16 cellular contexts compared by ENCODE assay signal in the genomic region with DNA sequence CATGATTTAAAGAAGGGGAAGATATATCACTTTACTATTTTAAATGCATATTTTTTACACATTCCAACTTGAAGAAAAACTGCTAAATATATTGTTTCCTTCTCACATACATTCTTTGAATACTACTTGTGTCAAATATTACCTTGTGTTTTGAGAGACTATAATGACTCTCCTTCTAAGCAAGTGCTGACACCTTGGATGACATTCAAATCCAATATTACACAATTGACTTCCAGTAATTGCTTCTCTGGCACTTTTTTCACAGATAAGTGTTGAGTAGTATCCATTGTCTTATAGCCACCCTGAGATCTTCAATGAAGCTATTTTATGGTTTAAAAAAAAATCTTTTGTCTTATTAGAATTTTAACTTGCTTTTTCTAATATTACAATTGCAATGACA.
"Had no signal": no experiment of that assay in that cellular context is flagged by ENCODE, and none has a peak within 500 bp of the region (broad histone marks: within the 10 kb centered on the region; RNA-seq: fewer than 3 reads in every experiment).

No MANE protein-coding gene starts in this region.

- H3K36me3 ChIP-seq: neural progenitor cell, prostate gland, right atrium auricular region, thoracic aorta, upper lobe of left lung had no signal

- DNase-seq: activated gamma-delta T cell treated with Interleukin-2 at 50 U/mL for 16 hours; activated naive CD8-positive, alpha-beta T cell treated with anti-CD3 and anti-CD28 coated beads, Interleukin-2, amount 10 ng/mL, durations not matched to agents 7 days and 5 days; body of pancreas; caudate nucleus; dorsolateral prefrontal cortex; hypothalamus; midbrain; stimulated activated CD4-positive, alpha-beta T cell treated with anti-CD3 and anti-CD28 coated beads, Interleukin-4, amount 100 ng/mL, for 1 hour; T1000; upper lobe of left lung had no signal

- H3K4me3 ChIP-seq: body of pancreas, dorsolateral prefrontal cortex, neural progenitor cell, prostate gland, right atrium auricular region, skin epidermis, thoracic aorta, upper lobe of left lung had no signal

- H3K4me3 Mint-ChIP-seq: activated naive CD8-positive, alpha-beta T cell treated with anti-CD3 and anti-CD28 coated beads, Interleukin-2, amount 10 ng/mL, durations not matched to agents 7 days and 5 days; neural progenitor cell had no signal

- H3K36me3 Mint-ChIP-seq: activated naive CD8-positive, alpha-beta T cell treated with anti-CD3 and anti-CD28 coated beads, Interleukin-2, amount 10 ng/mL, durations not matched to agents 7 days and 5 days; neural progenitor cell; stimulated activated effector memory CD8-positive, alpha-beta T cell treated with anti-CD3 and anti-CD28 coated beads, Interleukin-12 subunit alpha, Interleukin-12 subunit beta, amount 100 ng/mL, for 72 hours had no signal

- H3K27ac ChIP-seq: body of pancreas, dorsolateral prefrontal cortex, neural progenitor cell, prostate gland, right atrium auricular region, thoracic aorta, upper lobe of left lung had no signal

- H3K27me3 Mint-ChIP-seq: activated naive CD8-positive, alpha-beta T cell treated with anti-CD3 and anti-CD28 coated beads, Interleukin-2, amount 10 ng/mL, durations not matched to agents 7 days and 5 days had no signal

- H3K9me3 ChIP-seq: prostate gland, right atrium auricular region, thoracic aorta, upper lobe of left lung had no signal

- ATAC-seq: body of pancreas had no signal

- H3K9me3 Mint-ChIP-seq: neural progenitor cell; stimulated activated effector memory CD8-positive, alpha-beta T cell treated with anti-CD3 and anti-CD28 coated beads, Interleukin-12 subunit alpha, Interleukin-12 subunit beta, amount 100 ng/mL, for 72 hours had no signal

- H3K27me3 ChIP-seq: body of pancreas, dorsolateral prefrontal cortex, neural progenitor cell, right atrium auricular region, upper lobe of left lung had no signal

- H3K4me1 Mint-ChIP-seq: neural progenitor cell had no signal

- H3K27ac Mint-ChIP-seq: activated naive CD8-positive, alpha-beta T cell treated with anti-CD3 and anti-CD28 coated beads, Interleukin-2, amount 10 ng/mL, durations not matched to agents 7 days and 5 days; neural progenitor cell had no signal

- H3K4me1 ChIP-seq: body of pancreas, neural progenitor cell, prostate gland, right atrium auricular region had no signal
